ENCODE assay signal across 6 cellular contexts in genomic region chr11:46181387-46181786, GRCh38.
"Had no signal": no experiment of that assay in that cellular context is flagged by ENCODE, and none has a peak within 500 bp of the region (broad histone marks: within the 10 kb centered on the region; RNA-seq: fewer than 3 reads in every experiment).

No MANE protein-coding gene starts in this region.

- H3K9me3 ChIP-seq: HAP-1 had no signal

- H2AFZ ChIP-seq: GM23248 had no signal

- FAIRE-seq: HTR-8/SVneo had no signal

- ATAC-seq: HCT116 had no signal

- H3K4me3 ChIP-seq: GM23248, HAP-1 had no signal

- DNase-seq: GM23248, H7, KG1 had no signal

- H3K4me1 ChIP-seq: HAP-1 had no signal

- H3K27ac ChIP-seq: GM23248 had no signal

- H3K36me3 ChIP-seq: HAP-1 had no signal

- H3K9ac ChIP-seq: GM23248 had no signal
